ENCODE assay signal across 1 cellular context in genomic region chr2:135151615-135152014, GRCh38.
TF ChIP-seq lines count a peak whose summit lies in the region.

No MANE protein-coding gene starts in this region.

TF ChIP-seq in WTC11, 78 proteins besides CTCF, POLR2A, EP300 and RAD21 (continued from another document):
- TF ChIP-seq AFF4 (CRISPR knock-in tag; IDR thresholded peaks at IDR 0.05; ENCODE audit: borderline replicate concordance) (no peak), FOXJ3 (CRISPR knock-in tag; IDR thresholded peaks at IDR 0.05; ENCODE audit: borderline replicate concordance) (no peak)
